ENCODE assay signal across 8 cellular contexts in the genomic region with DNA sequence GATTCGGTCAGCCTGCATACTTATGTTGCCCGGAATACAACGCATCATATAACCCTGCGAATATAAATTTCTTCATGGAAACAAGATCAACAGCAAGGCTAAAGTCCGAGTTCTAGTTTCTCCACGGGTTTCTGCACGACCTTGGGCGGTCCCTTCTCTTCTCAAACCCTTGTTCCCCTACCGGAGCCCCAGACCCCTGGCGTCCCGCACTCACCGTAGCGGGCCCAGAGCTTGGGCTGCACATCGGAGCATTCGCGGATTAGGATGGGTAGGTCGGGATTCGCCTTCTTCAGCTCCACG. TPM values are rescaled to one million over a fixed set of nuclear protein-coding genes. Genes with fewer than 3 reads are reported as not detected.
DNase-seq lines count a peak whose midpoint lies in the region; ATAC-seq and TF ChIP-seq lines count a peak whose summit lies in the region.

No MANE protein-coding gene starts in this region.

- H3K4me1 ChIP-seq in Caco-2 (no peaks in the 10 kb centered on the region), Loucy (ENCODE audit: insufficient read depth, low read length, poor library complexity, severe bottlenecking) (peaks cover 9% of the 10 kb centered on the region), ectodermal cell (ENCODE audit: control insufficient read depth, insufficient read depth, low read length) (no peaks in the 10 kb centered on the region)

- CTCF ChIA-PET in Caco-2 (lab: Charles Lee): interaction anchor here (1.0 to 1.9 kb wide), 4 partner anchors 17 to 274 kb away, joined by 3 to 9 read pairs (median 4); partner anchors contain the start of gene EIF4EBP3

- peak overlapping the region; percentile 13 for H3K27ac ChIP-seq in ectodermal cell (ENCODE audit: insufficient read depth, low read depth, low read length, poor library complexity, severe bottlenecking)
- peak overlapping the region; percentile 88 for H3K27ac ChIP-seq in neural cell (ENCODE audit: low read length)

- peaks cover 6% of the 10 kb centered on the region for H3K4me1 Mint-ChIP-seq in Caco-2 (ENCODE audit: low read depth, unreplicated experiment)

- peaks cover 13% of the 10 kb centered on the region for H4K20me1 ChIP-seq in Loucy (ENCODE audit: insufficient read depth, low read length, poor library complexity, severe bottlenecking)
- no peaks in the 10 kb centered on the region for H4K20me1 ChIP-seq in neural cell (ENCODE audit: insufficient read depth)

- H2AFZ ChIP-seq in Loucy (ENCODE audit: low read length): peak overlapping the region; percentile 82
- H2AFZ ChIP-seq in neural cell (ENCODE audit: low read depth, low read length): peak overlapping the region; percentile 66

- TF ChIP-seq CTCF in Caco-2 (IDR thresholded peaks at IDR 0.05; ENCODE audit: insufficient read depth in 1 of 2, low read depth in 1 of 2, low read length in 1 of 2, severe bottlenecking in 1 of 2, unreplicated experiment in 1 of 2) (no peak), Loucy (conservative IDR thresholded peaks at IDR 0.05; ENCODE audit: low read length) (no peak), neural cell (IDR thresholded peaks at IDR 0.05; ENCODE audit: poor library complexity, severe bottlenecking) (no peak)

- WGBS in ectodermal cell, 2 experiments: 5 to 6% methylated on average over 19 of the region's 19 CpGs

- no peaks in the 10 kb centered on the region for H3K9me3 ChIP-seq in Caco-2
- H3K9me3 ChIP-seq in Loucy (ENCODE audit: insufficient read depth, low read depth, low read length): no peaks in the 10 kb centered on the region
- no peaks in the 10 kb centered on the region for H3K9me3 ChIP-seq in ectodermal cell (ENCODE audit: control insufficient read depth, low read length)
- no peaks in the 10 kb centered on the region for H3K9me3 ChIP-seq in neural cell (ENCODE audit: low read length)

- H3K27me3 ChIP-seq in Caco-2 (replicated peaks; ENCODE audit: control insufficient read depth, insufficient read depth, low read length) (no peaks in the 10 kb centered on the region), Loucy (ENCODE audit: insufficient read depth, low read length, poor library complexity, severe bottlenecking) (no peaks in the 10 kb centered on the region), ectodermal cell (ENCODE audit: control insufficient read depth, insufficient read depth, low read length, poor library complexity, severe bottlenecking) (no peaks in the 10 kb centered on the region), neural cell (ENCODE audit: insufficient read depth, low read depth, low read length) (no peaks in the 10 kb centered on the region)

- POLR2A ChIA-PET in Caco-2 (lab: Charles Lee): interaction anchor here (0.9 to 2.4 kb wide), 8 partner anchors 8 to 100 kb away, joined by 3 to 30 read pairs (median 18); partner anchors contain the start of genes EIF4EBP3, SRA1, TMCO6 and ZMAT2

- BruUV-seq in Caco-2 (replicated peaks; lab: Mats Ljungman, UMichigan): no TSS peak

- H3K27ac Mint-ChIP-seq in Caco-2 (ENCODE audit: unreplicated experiment): peak overlapping the region; percentile 96

- peaks cover 48% of the 10 kb centered on the region for H3K79me2 ChIP-seq in Loucy (ENCODE audit: insufficient read depth, low read length)
- H3K79me2 ChIP-seq in neural cell (replicated peaks; ENCODE audit: insufficient read depth, low read length): peaks cover 20% of the 10 kb centered on the region

- H3K4me3 Mint-ChIP-seq in Caco-2 (ENCODE audit: unreplicated experiment): peak overlapping the region; percentile 96

- H3K27me3 Mint-ChIP-seq in Caco-2 (ENCODE audit: insufficient read depth, unreplicated experiment): no peaks in the 10 kb centered on the region

- peak overlapping the region; percentile 81 for H3K9ac ChIP-seq in Loucy (ENCODE audit: low read depth, low read length, poor library complexity, severe bottlenecking)
- peak overlapping the region; percentile 77 for H3K9ac ChIP-seq in neural cell (ENCODE audit: low read length)

- H3K36me3 Mint-ChIP-seq in Caco-2 (ENCODE audit: insufficient read depth, unreplicated experiment): peaks cover 85% of the 10 kb centered on the region

- H3F3A ChIP-seq in Loucy (ENCODE audit: low read depth) (no peaks in the 10 kb centered on the region), neural cell (ENCODE audit: insufficient read depth, low read length, poor library complexity, severe bottlenecking) (no peaks in the 10 kb centered on the region)

- ATAC-seq in GM21423 (IDR thresholded peaks at IDR 0.05; ENCODE audit: unreplicated experiment): no peak

- DNase-seq in Caco-2: peak in 1 of 2 experiments; percentile 28
- no peak for DNase-seq in kidney tubule cell (ENCODE audit: low spot score)
- no peak for DNase-seq in NCI-H1930 (lab: John Stamatoyannopoulos, UW)
- DNase-seq in medulla oblongata (ENCODE audit: extremely low spot score): no peak

- H3K4me2 ChIP-seq in Loucy (ENCODE audit: low read depth, low read length, poor library complexity, severe bottlenecking) (peak overlapping the region; percentile 88), neural cell (ENCODE audit: low read length) (peak overlapping the region; percentile 91)

- peak overlapping the region; percentile 73 for H3K4me3 ChIP-seq in Caco-2 (ENCODE audit: low read depth, low read length)
- H3K4me3 ChIP-seq in Loucy (ENCODE audit: low read length, poor library complexity, severe bottlenecking): peak overlapping the region; percentile 85
- H3K4me3 ChIP-seq in ectodermal cell (ENCODE audit: insufficient read depth, low read depth, low read length): peak overlapping the region; percentile 98
- peak overlapping the region; percentile 99 for H3K4me3 ChIP-seq in neural cell (ENCODE audit: low read length)

- H3K36me3 ChIP-seq in Caco-2 (ENCODE audit: control insufficient read depth, insufficient read depth, low read length): no peaks in the 10 kb centered on the region
- peaks cover 10% of the 10 kb centered on the region; the same call in 1 of the 2 replicates for H3K36me3 ChIP-seq in Loucy (ENCODE audit: insufficient read depth, low read length)
- peaks cover 22% of the 10 kb centered on the region for H3K36me3 ChIP-seq in ectodermal cell (ENCODE audit: control insufficient read depth, insufficient read depth, low read length)
- H3K36me3 ChIP-seq in neural cell (ENCODE audit: insufficient read depth, low read length): peaks cover 5% of the 10 kb centered on the region

- H3K9me2 ChIP-seq in Loucy (replicated peaks; ENCODE audit: low read depth, low read length) (no peaks in the 10 kb centered on the region), neural cell (ENCODE audit: insufficient read depth, low read length) (no peaks in the 10 kb centered on the region)

- H3K9me3 Mint-ChIP-seq in Caco-2 (ENCODE audit: unreplicated experiment): no peaks in the 10 kb centered on the region

- no peak for TF ChIP-seq RAD21 in neural cell (conservative IDR thresholded peaks at IDR 0.05)

- no peak for TF ChIP-seq EP300 in neural cell (conservative IDR thresholded peaks at IDR 0.05; ENCODE audit: poor library complexity, severe bottlenecking)

- intact Hi-C loops in Caco-2 (cut with micrococcal nuclease; ENCODE audit: unreplicated experiment): loop anchor here (1.0 to 10.0 kb wide), 6 partner anchors 8 to 432 kb away; partner anchors contain the start of genes APBB3, HARS1, HARS2 and SLC35A4

TF ChIP-seq in neural cell, 6 proteins besides CTCF, POLR2A, EP300 and RAD21 (continues in another document):
- TF ChIP-seq TAF1 (IDR thresholded peaks at IDR 0.05; ENCODE audit: low read depth) (no peak), EZH2 (IDR thresholded peaks at IDR 0.05; ENCODE audit: borderline replicate concordance, insufficient read depth, low read length, poor library complexity, severe bottlenecking) (no peak), MXI1 (conservative IDR thresholded peaks at IDR 0.05; ENCODE audit: poor library complexity, severe bottlenecking) (no peak), POLR2AphosphoS5 (IDR thresholded peaks at IDR 0.05) (no peak), SMC3 (conservative IDR thresholded peaks at IDR 0.05; ENCODE audit: poor library complexity) (no peak)

RNA-seq across cellular contexts. Expression of gene NDUFA2, which starts 0.4 kb away (rescaled TPM):
- total RNA-seq in Caco-2 (2022): 88.7 and 99.4 TPM in 2 replicates
- 91.3 TPM for polyA plus RNA-seq in ectodermal cell (2013, experiment 1 of 4)
- polyA plus RNA-seq in ectodermal cell (2013, experiment 2 of 4): 85.1 TPM
- 100 TPM for polyA plus RNA-seq in ectodermal cell (2013, experiment 3 of 4)
- 106 TPM for polyA plus RNA-seq in ectodermal cell (2013, experiment 4 of 4)
- polyA plus RNA-seq in neural cell: 131 and 162 TPM in 2 replicates
- polyA minus RNA-seq in neural cell: 30.1 and 37.7 TPM in 2 replicates

RNA-seq across cellular contexts. Expression of gene IK, which starts 0.6 kb away (rescaled TPM):
- total RNA-seq in Caco-2 (2022): 111 and 112 TPM in 2 replicates
- 104 TPM for polyA plus RNA-seq in ectodermal cell (2013, experiment 1 of 4)
- 115 TPM for polyA plus RNA-seq in ectodermal cell (2013, experiment 2 of 4)
- polyA plus RNA-seq in ectodermal cell (2013, experiment 3 of 4): 88.1 TPM
- 109 TPM for polyA plus RNA-seq in ectodermal cell (2013, experiment 4 of 4)
- 202 and 264 TPM in 2 replicates for polyA plus RNA-seq in neural cell
- 146 and 173 TPM in 2 replicates for polyA minus RNA-seq in neural cell

RNA-seq across cellular contexts. Expression of gene TMCO6, which starts 7.7 kb away (rescaled TPM):
- 37.8 and 46.4 TPM in 2 replicates for total RNA-seq in Caco-2 (2022)
- 32.5 TPM for polyA plus RNA-seq in ectodermal cell (2013, experiment 1 of 4)
- polyA plus RNA-seq in ectodermal cell (2013, experiment 2 of 4): 26.6 TPM
- polyA plus RNA-seq in ectodermal cell (2013, experiment 3 of 4): 25.6 TPM
- polyA plus RNA-seq in ectodermal cell (2013, experiment 4 of 4): 26.5 TPM
- 23.5 and 37.5 TPM in 2 replicates for polyA plus RNA-seq in neural cell
- 5.1 and 9.1 TPM in 2 replicates for polyA minus RNA-seq in neural cell

RNA-seq across cellular contexts. Expression of gene CD14, which starts 14.0 kb away (rescaled TPM):
- total RNA-seq in Caco-2 (2022): 11.5 and 13.3 TPM in 2 replicates
- polyA plus RNA-seq in ectodermal cell (2013, experiment 1 of 4): 0.76 TPM
- 0.14 TPM for polyA plus RNA-seq in ectodermal cell (2013, experiment 2 of 4)
- not detected for polyA plus RNA-seq in ectodermal cell (2013, experiment 3 of 4)
- polyA plus RNA-seq in ectodermal cell (2013, experiment 4 of 4): 0.16 TPM
- 1.5 TPM in 1 of 2 replicates, not detected in the other for polyA plus RNA-seq in neural cell
- 0.49 TPM in 1 of 2 replicates, not detected in the other for polyA minus RNA-seq in neural cell

RNA-seq across cellular contexts. Expression of gene WDR55, which starts 17.7 kb away (rescaled TPM):
- total RNA-seq in Caco-2 (2022): 38.8 and 40.2 TPM in 2 replicates
- 17.9 TPM for polyA plus RNA-seq in ectodermal cell (2013, experiment 1 of 4)
- polyA plus RNA-seq in ectodermal cell (2013, experiment 2 of 4): 18.8 TPM
- polyA plus RNA-seq in ectodermal cell (2013, experiment 3 of 4): 15.6 TPM
- polyA plus RNA-seq in ectodermal cell (2013, experiment 4 of 4): 17.2 TPM
- 20.4 and 20.7 TPM in 2 replicates for polyA plus RNA-seq in neural cell
- polyA minus RNA-seq in neural cell: 12.7 and 13.1 TPM in 2 replicates
